Comparison of ENCODE assay signal across 10 cellular contexts in genomic region chr3:31166249-31166885, GRCh38.
DNase-seq lines count a peak whose midpoint lies in the region; ATAC-seq, FAIRE-seq and TF ChIP-seq lines count a peak whose summit lies in the region.
"Had no signal": no experiment of that assay in that cellular context is flagged by ENCODE, and none has a peak within 500 bp of the region (broad histone marks: within the 10 kb centered on the region; RNA-seq: fewer than 3 reads in every experiment).

No MANE protein-coding gene starts in this region.

- H4K20me1 ChIP-seq in keratinocyte (ENCODE audit: control insufficient read depth, extremely low read depth, insufficient read depth, low read length) = no peaks in the 10 kb centered on the region

- H3K9me3 ChIP-seq in HEK293 (ENCODE audit: control insufficient read depth, insufficient read depth, low read depth, low read length) (no peaks in the 10 kb centered on the region), keratinocyte (ENCODE audit: control insufficient read depth, low read depth, low read length) (no peaks in the 10 kb centered on the region), thoracic aorta (no peaks in the 10 kb centered on the region)

- H3K27ac ChIP-seq in HEK293 (ENCODE audit: extremely low read depth, low read depth, low read length) (no peak overlapping the region; the same call in 1 of the 2 replicates), keratinocyte (ENCODE audit: control insufficient read depth, insufficient read depth, low read length) (peak overlapping the region; percentile 37), thoracic aorta (peak overlapping the region; percentile 47 to 75)

- ATAC-seq in thoracic aorta (ENCODE audit: insufficient number of reproducible peaks, low FRiP score, low read depth) = no peak
- ATAC-seq in GM21526 (IDR thresholded peaks at IDR 0.05; ENCODE audit: low FRiP score, unreplicated experiment) = no peak
- ATAC-seq: effector memory CD8-positive, alpha-beta T cell; stimulated activated naive B cell treated with anti-CD40 and anti-IgM and Interleukin-4, amounts not matched to agents 10 μg/mL and 1 μg/mL and 100 μg/mL, for 72 hours had no signal

- peak; percentile 84 for FAIRE-seq in keratinocyte (lab: Jason Lieb, UNC)

- TF ChIP-seq CTCF in HEK293 (tag by site-specific recombination; IDR thresholded peaks at IDR 0.05) (no peak), keratinocyte (optimal IDR thresholded peaks at IDR 0.05 in 1 of 3, IDR thresholded peaks at IDR 0.05 in 1 of 3, conservative IDR thresholded peaks at IDR 0.05 in 1 of 3; ENCODE audit: extremely low read depth in 1 of 3, insufficient read depth in 2 of 3, low read length in 3 of 3) (no peak), thoracic aorta (IDR thresholded peaks at IDR 0.05) (no peak)

- no peaks in the 10 kb centered on the region for H3K79me2 ChIP-seq in keratinocyte (ENCODE audit: control insufficient read depth, insufficient read depth, low read length)

- H2AFZ ChIP-seq in keratinocyte (ENCODE audit: control insufficient read depth, low read length) = peak overlapping the region; percentile 67

- H3K4me3 ChIP-seq in HEK293 (ENCODE audit: low read depth, low read length) (no peak overlapping the region), keratinocyte (ENCODE audit: control insufficient read depth in 2 of 3, extremely low read depth in 1 of 3, insufficient read depth in 2 of 3, low read depth in 1 of 3, low read length in 3 of 3) (peak overlapping the region in 2 of 3 experiments; percentile 40 to 42), thoracic aorta (peak overlapping the region; percentile 35)

- peak overlapping the region; percentile 65 for H3K4me2 ChIP-seq in keratinocyte (ENCODE audit: control insufficient read depth, extremely low read depth, insufficient read depth, low read depth, low read length)

- CTCF ChIA-PET in HEK293 (lab: Yijun Ruan, JAX) = no interaction called here

- H3K27me3 ChIP-seq in keratinocyte (ENCODE audit: control insufficient read depth, extremely low read depth, insufficient read depth, low read length) (no peaks in the 10 kb centered on the region), thoracic aorta (replicated peaks; ENCODE audit: insufficient read depth) (no peaks in the 10 kb centered on the region)

- no peak overlapping the region for H3K9ac ChIP-seq in keratinocyte (ENCODE audit: control insufficient read depth, extremely low read depth, insufficient read depth, low read length)

- dilution Hi-C loops in keratinocyte (cut with MboI; ENCODE audit: extremely low pct_ligation_motif_present, low sequenced_read_pairs) = no loop called here

- peak; percentile 74 for DNase-seq in amniotic epithelial cell (ENCODE audit: low read depth)
- no peak for DNase-seq in keratinocyte (ENCODE audit: low read depth, low spot score)
- no peak for DNase-seq in thoracic aorta (ENCODE audit: low spot score)
- DNase-seq in activated CD8-positive, alpha-beta memory T cell treated with anti-CD3 and anti-CD28 coated beads, Interleukin-2, amount 50 U/mL, for 48 hours = no peak
- DNase-seq in NCI-H526 (lab: John Stamatoyannopoulos, UW) = no peak
- DNase-seq: effector memory CD8-positive, alpha-beta T cell; NCI-H510A; stimulated activated naive B cell treated with anti-CD40 and anti-IgM and Interleukin-4, amounts not matched to agents 10 μg/mL and 1 μg/mL and 100 μg/mL, for 72 hours had no signal

- no peaks in the 10 kb centered on the region for H3K36me3 ChIP-seq in HEK293 (ENCODE audit: control insufficient read depth in 2 of 2, insufficient read depth in 1 of 2, low read length in 2 of 2)
- H3K36me3 ChIP-seq in keratinocyte (ENCODE audit: control insufficient read depth in 2 of 2, extremely low read depth in 1 of 2, insufficient read depth in 2 of 2, low read length in 2 of 2) = no peaks in the 10 kb centered on the region
- no peaks in the 10 kb centered on the region for H3K36me3 ChIP-seq in thoracic aorta

- POLR2A ChIA-PET in HEK293 (lab: Yijun Ruan, JAX) = interaction anchor here (1.0 kb wide), 1 partner anchor 366 kb away, joined by 5 read pairs; the partner anchor contains the start of gene STT3B

- peaks cover 7% of the 10 kb centered on the region; the same call in 1 of the 2 replicates for H3K4me1 ChIP-seq in HEK293 (ENCODE audit: control insufficient read depth, insufficient read depth, low read length)
- H3K4me1 ChIP-seq in keratinocyte (ENCODE audit: control insufficient read depth, extremely low read depth, insufficient read depth, low read length) = peaks cover 26% of the 10 kb centered on the region
- peaks cover 6 to 50% of the 10 kb centered on the region in 2 donors for H3K4me1 ChIP-seq in thoracic aorta (ENCODE audit: control insufficient read depth in 1 of 2, low read depth in 2 of 2)

- H3K9me1 ChIP-seq in keratinocyte (ENCODE audit: control insufficient read depth, extremely low read depth, insufficient read depth, low read length) = no peaks in the 10 kb centered on the region

TF ChIP-seq in HEK293, 187 proteins besides CTCF, POLR2A, EP300 and RAD21 (continues in another document):
- TF ChIP-seq ZNF302 (tag by site-specific recombination; IDR thresholded peaks at IDR 0.05; ENCODE audit: low read depth) (no peak), ZBTB44 (tag by site-specific recombination; IDR thresholded peaks at IDR 0.05) (peak; percentile 59), ZNF280D (tag by site-specific recombination; IDR thresholded peaks at IDR 0.05) (no peak), ZBTB6 (tag by site-specific recombination; IDR thresholded peaks at IDR 0.05) (no peak), ZNF529 (tag by site-specific recombination; IDR thresholded peaks at IDR 0.05; ENCODE audit: insufficient replicate concordance) (no peak), ZNF169 (tag by site-specific recombination; IDR thresholded peaks at IDR 0.05) (no peak), ZFP69B (tag by site-specific recombination; IDR thresholded peaks at IDR 0.05) (no peak), ZNF580 (tag by site-specific recombination; IDR thresholded peaks at IDR 0.05) (0 out of 2 replicates have a peak, but pooled peaks have one; percentile 19), ZNF513 (tag by site-specific recombination; IDR thresholded peaks at IDR 0.05) (peak; percentile 37; the same call in 1 of the 2 replicates), REPIN1 (tag by site-specific recombination; IDR thresholded peaks at IDR 0.05; ENCODE audit: low read depth) (no peak)
